In genomic region chr3:119809249-119810017, GRCh38 we compare ENCODE assay signal across 9 cellular contexts. TPM values are rescaled to one million over a fixed set of nuclear protein-coding genes. Genes with fewer than 3 reads are reported as not detected.
A peak's percentile ranks its signal among the peaks of the same experiment; 100 is the strongest.
DNase-seq lines count a peak whose midpoint lies in the region; ATAC-seq and TF ChIP-seq lines count a peak whose summit lies in the region.
"Had no signal": no experiment of that assay in that cellular context is flagged by ENCODE, and none has a peak within 500 bp of the region (broad histone marks: within the 10 kb centered on the region; RNA-seq: fewer than 3 reads in every experiment).

No MANE protein-coding gene starts in this region.

- H3K27ac Mint-ChIP-seq in activated CD4-positive, alpha-beta T cell treated with anti-CD3 and anti-CD28 coated beads for 36 hours: no peak overlapping the region
- peak overlapping the region; percentile 92 for H3K27ac Mint-ChIP-seq in activated naive CD8-positive, alpha-beta T cell

- POLR2A ChIA-PET in activated CD4-positive, alpha-beta T cell treated with anti-CD3 and anti-CD28 coated beads for 36 hours (lab: Charles Lee): no interaction called here

- peak overlapping the region; percentile 62 for H3K9ac ChIP-seq in mucosa of stomach (ENCODE audit: low read length)

- no peaks in the 10 kb centered on the region for H3K27me3 Mint-ChIP-seq in activated CD4-positive, alpha-beta T cell treated with anti-CD3 and anti-CD28 coated beads for 36 hours
- no peaks in the 10 kb centered on the region for H3K27me3 Mint-ChIP-seq in activated naive CD8-positive, alpha-beta T cell

- intact Hi-C loops in activated CD4-positive, alpha-beta T cell treated with anti-CD3 and anti-CD28 coated beads for 36 hours (cut with DNase I, micrococcal nuclease): loop anchor here in 1 of 2 experiments (10.0 kb wide), 1 partner anchor 745 kb away; no protein-coding TSS in a partner anchor

- no peaks in the 10 kb centered on the region for H3K36me3 ChIP-seq in mucosa of stomach (ENCODE audit: control insufficient read depth, insufficient read depth, low read length)
- no peaks in the 10 kb centered on the region for H3K36me3 ChIP-seq in MG63

- peak; percentile 7 for ATAC-seq in activated CD4-positive, alpha-beta T cell treated with anti-CD3 and anti-CD28 coated beads for 36 hours
- ATAC-seq in HG02870 (IDR thresholded peaks at IDR 0.05; ENCODE audit: unreplicated experiment) (peak; percentile 37), foreskin keratinocyte (no peak)

- DNase-seq in activated CD4-positive, alpha-beta T cell treated with anti-CD3 and anti-CD28 coated beads for 36 hours: peak; percentile 30
- no peak for DNase-seq in activated CD4-positive, alpha-beta T cell treated with anti-CD3 and anti-CD28 coated beads, Interleukin-2, amount 50 U/mL, for 1 hour
- DNase-seq in AG08395 (ENCODE audit: low spot score) (no peak), foreskin keratinocyte (no peak), MG63 (no peak)

- H3K27ac ChIP-seq in foreskin keratinocyte: no peak overlapping the region
- H3K27ac ChIP-seq: C4-2B had no signal

- H3K27me3 ChIP-seq in mucosa of stomach (ENCODE audit: control insufficient read depth, insufficient read depth, low read length) (no peaks in the 10 kb centered on the region), foreskin keratinocyte (no peaks in the 10 kb centered on the region), MG63 (peaks cover 7% of the 10 kb centered on the region)

- H3K4me3 ChIP-seq in mucosa of stomach (ENCODE audit: low read length): peak overlapping the region; percentile 42
- H3K4me3 ChIP-seq in MG63: no peak overlapping the region

- H3K4me3 Mint-ChIP-seq in activated CD4-positive, alpha-beta T cell treated with anti-CD3 and anti-CD28 coated beads for 36 hours: peak overlapping the region; percentile 62
- peak overlapping the region; percentile 87 for H3K4me3 Mint-ChIP-seq in activated naive CD8-positive, alpha-beta T cell

- CTCF ChIA-PET in activated CD4-positive, alpha-beta T cell treated with anti-CD3 and anti-CD28 coated beads for 36 hours (lab: Charles Lee): interaction anchor here (0.8 kb wide), 1 partner anchor 360 kb away, joined by 3 read pairs; no protein-coding TSS in a partner anchor

- no peaks in the 10 kb centered on the region for H3K9me3 ChIP-seq in mucosa of stomach (ENCODE audit: control insufficient read depth, low read length)
- no peaks in the 10 kb centered on the region for H3K9me3 ChIP-seq in MG63

- H3K4me1 Mint-ChIP-seq in activated CD4-positive, alpha-beta T cell treated with anti-CD3 and anti-CD28 coated beads for 36 hours: peaks cover 9% of the 10 kb centered on the region
- H3K4me1 Mint-ChIP-seq in activated naive CD8-positive, alpha-beta T cell (ENCODE audit: low read depth): peaks cover 10% of the 10 kb centered on the region

- H3K36me3 Mint-ChIP-seq in activated CD4-positive, alpha-beta T cell treated with anti-CD3 and anti-CD28 coated beads for 36 hours (ENCODE audit: low read depth): no peaks in the 10 kb centered on the region
- H3K36me3 Mint-ChIP-seq in activated naive CD8-positive, alpha-beta T cell: no peaks in the 10 kb centered on the region

- H3K9me3 Mint-ChIP-seq in activated CD4-positive, alpha-beta T cell treated with anti-CD3 and anti-CD28 coated beads for 36 hours (ENCODE audit: low read depth): no peaks in the 10 kb centered on the region
- no peaks in the 10 kb centered on the region for H3K9me3 Mint-ChIP-seq in activated naive CD8-positive, alpha-beta T cell (ENCODE audit: low read depth)

- no peak for TF ChIP-seq CTCF in foreskin keratinocyte (conservative IDR thresholded peaks at IDR 0.05)

- H3K4me1 ChIP-seq in mucosa of stomach (ENCODE audit: control insufficient read depth, insufficient read depth, low read length) (peaks cover 4% of the 10 kb centered on the region), foreskin keratinocyte (no peaks in the 10 kb centered on the region)

RNA-seq across cellular contexts. Expression of gene NR1I2, which starts 27.5 kb away (rescaled TPM):
- total RNA-seq in activated CD4-positive, alpha-beta T cell treated with anti-CD3 and anti-CD28 coated beads for 36 hours: under 1 TPM; 0.27 to 0.40 TPM
- not detected in 2 replicates for total RNA-seq in foreskin keratinocyte
- polyA plus RNA-seq in foreskin keratinocyte: not detected in 2 replicates
- total RNA-seq in MG63 (2014; rRNA removed; shearing (Covaris generic); ENCODE audit: low replicate concordance): not detected in 2 replicates
